ENCODE assay signal across 9 cellular contexts in genomic region chr1:17490667-17491066, GRCh38. TPM values are rescaled to one million over a fixed set of nuclear protein-coding genes. Genes with fewer than 3 reads are reported as not detected.
A peak's percentile ranks its signal among the peaks of the same experiment; 100 is the strongest.
DNase-seq lines count a peak whose midpoint lies in the region; ATAC-seq, FAIRE-seq and TF ChIP-seq lines count a peak whose summit lies in the region.
"Not testable (repeated sequence)": the region's sequence is repeated elsewhere in the genome, so short reads cannot be mapped to it uniquely, and the experiment has no call there.
"Had no signal": no experiment of that assay in that cellular context is flagged by ENCODE, and none has a peak within 500 bp of the region (broad histone marks: within the 10 kb centered on the region; RNA-seq: fewer than 3 reads in every experiment).

No MANE protein-coding gene starts in this region.

- H3K9me3 ChIP-seq in RWPE2 (ENCODE audit: severe bottlenecking); K562 (replicated peaks; ENCODE audit: control insufficient read depth, insufficient read depth, low read depth, low read length); vagina: not testable (repeated sequence)

- not testable (repeated sequence) for TF ChIP-seq EP300 in K562 (IDR thresholded peaks at IDR 0.05; ENCODE audit: low read length)

- H2AFZ ChIP-seq in K562 (ENCODE audit: low read depth, low read length): not testable (repeated sequence)

- H3K4me1 ChIP-seq in RWPE2 (ENCODE audit: insufficient read depth, poor library complexity, severe bottlenecking): peaks cover 16% of the 10 kb centered on the region
- peaks cover 20 to 23% of the 10 kb centered on the region in 2 experiments; a peak in 4 of 5 replicates for H3K4me1 ChIP-seq in K562 (replicated peaks in 1 of 2; ENCODE audit: control insufficient read depth in 2 of 2, insufficient read depth in 2 of 2, low read length in 2 of 2)
- H3K4me1 ChIP-seq in vagina: peaks cover 12% of the 10 kb centered on the region

- not testable (repeated sequence) for DNase-seq in RWPE1 (ENCODE audit: low spot score); RWPE2 (ENCODE audit: low spot score); epithelial cell of prostate (ENCODE audit: low read depth, low spot score); vagina (ENCODE audit: extremely low spot score in 2 of 2)
- DNase-seq in K562 (ENCODE audit: extremely low read depth in 1 of 4, low spot score in 3 of 4): peak in 2 of 4 experiments; percentile 2 to 4

- 66% methylated on average over 6 of the region's 6 CpGs for WGBS in K562 (ENCODE audit: insufficient coverage, low coverage, missing lambda C conversion rate)

- H3K36me3 ChIP-seq in RWPE2 (ENCODE audit: low read depth); K562 (ENCODE audit: control insufficient read depth, insufficient read depth, low read length); vagina: not testable (repeated sequence)

- TF ChIP-seq RAD21 in K562 (CRISPR knock-in tag; conservative IDR thresholded peaks at IDR 0.05 in 1 of 2, IDR thresholded peaks at IDR 0.05 in 1 of 2): not testable (repeated sequence)

- not testable (repeated sequence) for H3K9ac ChIP-seq in K562 (ENCODE audit: insufficient read depth in 1 of 2, low read depth in 2 of 2, low read length in 2 of 2)

- not testable (repeated sequence) for ATAC-seq in RWPE2 (ENCODE audit: low read depth); K562

- not testable (repeated sequence) for BruUV-seq in K562 (replicated peaks; lab: Mats Ljungman, UMichigan)

- TF ChIP-seq POLR2A in K562 (conservative IDR thresholded peaks at IDR 0.05); vagina (IDR thresholded peaks at IDR 0.05): not testable (repeated sequence)

- CTCF ChIA-PET in RWPE1 (lab: Yijun Ruan, JAX): interaction anchor here (0.7 kb wide), 1 partner anchor 97 kb away, joined by 3 read pairs; no protein-coding TSS in a partner anchor
- CTCF ChIA-PET in K562 (lab: Yijun Ruan, JAX; ENCODE audit: low intra/inter-chr PET ratio): not testable (repeated sequence)

- not testable (repeated sequence) for FAIRE-seq in K562 (lab: Jason Lieb, UNC)

- H3K27me3 ChIP-seq in RWPE2 (ENCODE audit: insufficient read depth, poor library complexity, severe bottlenecking); K562 (ENCODE audit: control insufficient read depth in 2 of 2, insufficient read depth in 2 of 2, low read length in 2 of 2); vagina: not testable (repeated sequence)

- H3K9me1 ChIP-seq in K562 (ENCODE audit: control insufficient read depth, insufficient read depth, low read length): not testable (repeated sequence)

- in situ Hi-C loops in K562 (cut with MboI): not testable (repeated sequence)

- POLR2A ChIA-PET in RWPE1 (lab: Yijun Ruan, JAX; ENCODE audit: low non-redundant PET): interaction anchor here (0.5 kb wide), 1 partner anchor 423 kb away, joined by 15 read pairs; no protein-coding TSS in a partner anchor
- POLR2A ChIA-PET in K562 (lab: Yijun Ruan, JAX): not testable (repeated sequence)

- TF ChIP-seq CTCF in RWPE1 (conservative IDR thresholded peaks at IDR 0.05; ENCODE audit: low read depth); RWPE2 (IDR thresholded peaks at IDR 0.05; ENCODE audit: poor library complexity, severe bottlenecking); K562 (IDR thresholded peaks at IDR 0.05 in 2 of 3, conservative IDR thresholded peaks at IDR 0.05 in 1 of 3; ENCODE audit: insufficient read depth in 2 of 3, low read depth in 1 of 3, low read length in 3 of 3); vagina (IDR thresholded peaks at IDR 0.05): not testable (repeated sequence)

- H4K20me1 ChIP-seq in K562 (replicated peaks; ENCODE audit: control insufficient read depth, insufficient read depth, low read length): not testable (repeated sequence)

- H3K79me2 ChIP-seq in K562 (ENCODE audit: control insufficient read depth, insufficient read depth, low read length): not testable (repeated sequence)

- not testable (repeated sequence) for H3K4me3 ChIP-seq in RWPE2 (ENCODE audit: severe bottlenecking); K562; vagina

- H3K27ac ChIP-seq in RWPE1 (0 out of 2 replicates have a peak overlapping the region, but pooled peaks have one; percentile 9), RWPE2 (ENCODE audit: poor library complexity, severe bottlenecking) (peak overlapping the region; percentile 45), epithelial cell of prostate (peak overlapping the region; percentile 72), vagina (peak overlapping the region; percentile 33)
- H3K27ac ChIP-seq in K562 (ENCODE audit: extremely low read depth, low read depth, low read length): not testable (repeated sequence)

- H3K4me2 ChIP-seq in K562 (ENCODE audit: insufficient read depth, low read length): not testable (repeated sequence)

- intact Hi-C loops in K562 (cut with micrococcal nuclease): loop anchor here (10.0 kb wide), 1 partner anchor 254 kb away; no protein-coding TSS in a partner anchor
- intact Hi-C loops in vagina (cut with DNase I): loop anchor here (5.0 to 10.0 kb wide), 2 partner anchors 334 to 1022 kb away; no protein-coding TSS in a partner anchor

TF ChIP-seq in K562, 482 proteins besides CTCF, POLR2A, EP300 and RAD21 (continues in another document):
- TF ChIP-seq IRF9 (tag; IDR thresholded peaks at IDR 0.05): 0 out of 2 replicates have a peak, but pooled peaks have one; percentile 38
- TF ChIP-seq PTTG1 (tag; IDR thresholded peaks at IDR 0.05; ENCODE audit: low read depth): peak; percentile 64
- TF ChIP-seq NR2C1 (IDR thresholded peaks at IDR 0.05): not testable (repeated sequence)
- TF ChIP-seq NR2C1 (tag; IDR thresholded peaks at IDR 0.05): peak; percentile 56; the same call in 1 of the 2 replicates
- TF ChIP-seq, protein P1, sequence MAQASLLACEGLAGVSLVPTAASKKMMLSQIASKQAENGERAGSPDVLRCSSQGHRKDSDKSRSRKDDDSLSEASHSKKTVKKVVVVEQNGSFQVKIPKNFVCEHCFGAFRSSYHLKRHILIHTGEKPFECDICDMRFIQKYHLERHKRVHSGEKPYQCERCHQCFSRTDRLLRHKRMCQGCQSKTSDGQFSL (CRISPR knock-in tag; IDR thresholded peaks at IDR 0.05): not testable (repeated sequence)
- TF ChIP-seq, protein P1 (tag; IDR thresholded peaks at IDR 0.05): peak in 1 of 2 experiments; percentile 52; a peak in 1 of 4 replicates
- 0 out of 2 replicates have a peak, but pooled peaks have one; percentile 4 for TF ChIP-seq NFIX (CRISPR knock-in tag; IDR thresholded peaks at IDR 0.05; ENCODE audit: low read depth)

RNA-seq across cellular contexts. Expression of gene ARHGEF10L, which starts 48.8 kb away (rescaled TPM):
- 0.09 TPM in 1 of 2 replicates, not detected in the other for total RNA-seq in K562 (2011; cell fraction: chromatin; rRNA removed; ENCODE audit: low replicate concordance)
- total RNA-seq in K562 (2011; cell fraction: nucleolus; rRNA removed): 0.17 and 0.92 TPM in 2 replicates
- 0.07 TPM in 1 of 2 replicates, not detected in the other for total RNA-seq in K562 (2011; cell fraction: nucleoplasm; rRNA removed)
- total RNA-seq in K562 (2014; rRNA removed) (0.09 TPM in 1 of 2 replicates, not detected in the other), K562 (2014; rRNA removed; fragmentation: Illumina TruSeq; extraction: Trizol) (not detected in 2 replicates), K562 (2015; rRNA removed; fragmentation: Illumina TruSeq; extraction: Trizol) (not detected in 2 replicates), K562 (2021) (0.13 TPM in 2 replicates), vagina (75.6 TPM)
- polyA plus RNA-seq in K562 (2011; rRNA removed) (0.01 TPM in 1 of 2 replicates, not detected in the other), K562 (2014; fragmentation: Illumina TruSeq; extraction: Trizol) (not detected in 2 replicates), K562 (2014; fragmentation: Nextera tagmentation; extraction: Ambion mirVana) (not detected), K562 (2014; rRNA removed) (not detected in 2 replicates)
- 0.27 TPM in 1 of 2 replicates, not detected in the other for polyA plus RNA-seq in K562 (2011; cell fraction: cytosol; rRNA removed)
- 0.41 and 0.52 TPM in 2 replicates for polyA plus RNA-seq in K562 (2011; cell fraction: nucleus; rRNA removed)
- polyA plus RNA-seq in K562 (2012): not detected in 2 replicates
- not detected in 2 replicates for polyA minus RNA-seq in K562 (2011; rRNA and poly(A)+ RNA removed)
- polyA minus RNA-seq in K562 (2011; cell fraction: cytosol; rRNA and poly(A)+ RNA removed): 0.46 TPM in 1 of 2 replicates, not detected in the other
- polyA minus RNA-seq in K562 (2011; cell fraction: nucleus; rRNA and poly(A)+ RNA removed): 0.13 TPM in 1 of 2 replicates, not detected in the other
- total RNA-seq: CD4-positive, CD25-positive, alpha-beta regulatory T cell; CD8-positive, alpha-beta T cell had no signal
- polyA plus RNA-seq: CD4-positive, alpha-beta memory T cell; CD4-positive, CD25-positive, alpha-beta regulatory T cell; CD8-positive, alpha-beta memory T cell had no signal

RNA-seq across cellular contexts. Expression of gene RCC2, which starts 51.2 kb away (rescaled TPM):
- 86.3 and 153 TPM in 2 replicates for total RNA-seq in K562 (2011; cell fraction: chromatin; rRNA removed; ENCODE audit: low replicate concordance)
- 101 and 112 TPM in 2 replicates for total RNA-seq in K562 (2011; cell fraction: nucleolus; rRNA removed)
- total RNA-seq in K562 (2011; cell fraction: nucleoplasm; rRNA removed): 95.8 and 102 TPM in 2 replicates
- total RNA-seq in K562 (2014; rRNA removed): 111 and 116 TPM in 2 replicates
- total RNA-seq in K562 (2014; rRNA removed; fragmentation: Illumina TruSeq; extraction: Trizol): 108 and 111 TPM in 2 replicates
- 116 and 117 TPM in 2 replicates for total RNA-seq in K562 (2015; rRNA removed; fragmentation: Illumina TruSeq; extraction: Trizol)
- total RNA-seq in K562 (2021): 258 and 292 TPM in 2 replicates
- 59.5 and 105 TPM in 2 replicates for polyA plus RNA-seq in K562 (2011; rRNA removed)
- 92.9 and 111 TPM in 2 replicates for polyA plus RNA-seq in K562 (2011; cell fraction: cytosol; rRNA removed)
- polyA plus RNA-seq in K562 (2011; cell fraction: nucleus; rRNA removed): 136 and 155 TPM in 2 replicates
- 151 and 181 TPM in 2 replicates for polyA plus RNA-seq in K562 (2012)
- 209 and 213 TPM in 2 replicates for polyA plus RNA-seq in K562 (2014; fragmentation: Illumina TruSeq; extraction: Trizol)
- polyA plus RNA-seq in K562 (2014; fragmentation: Nextera tagmentation; extraction: Ambion mirVana): 100 to 1,000 TPM in 1 of 2 experiments, 10 to 100 TPM in 1; 31.8 to 203 TPM
- polyA plus RNA-seq in K562 (2014; rRNA removed): 135 and 139 TPM in 2 replicates
- 69.1 and 75.9 TPM in 2 replicates for polyA minus RNA-seq in K562 (2011; rRNA and poly(A)+ RNA removed)
- polyA minus RNA-seq in K562 (2011; cell fraction: cytosol; rRNA and poly(A)+ RNA removed): 121 and 149 TPM in 2 replicates
- polyA minus RNA-seq in K562 (2011; cell fraction: nucleus; rRNA and poly(A)+ RNA removed): 21.8 and 35.7 TPM in 2 replicates
- 31.2 TPM for total RNA-seq in vagina

Comparison
In these comparisons a context has a peak if more than half of its experiments do, and no peak if none do; other contexts are left out.
1. RNA of gene ARHGEF10L, which starts 48.8 kb away (total RNA-seq): 75.6 TPM in vagina (single experiment); 0.07 to 0.92 TPM in K562; every median in the first group is over 10 times any median in the second.